ENCODE assay signal across 19 cellular contexts in genomic region chr15:71549697-71550096, GRCh38.
"Had no signal": no experiment of that assay in that cellular context is flagged by ENCODE, and none has a peak within 500 bp of the region (broad histone marks: within the 10 kb centered on the region; RNA-seq: fewer than 3 reads in every experiment).

No MANE protein-coding gene starts in this region.

- H3K27ac Mint-ChIP-seq: activated CD4-positive, alpha-beta T cell treated with anti-CD3 and anti-CD28 coated beads, Interleukin-2, amount 10 ng/mL, durations not matched to agents 24 days and 14 days; activated CD8-positive, alpha-beta T cell treated with anti-CD3 and anti-CD28 coated beads for 36 hours; activated naive CD8-positive, alpha-beta T cell treated with anti-CD3 and anti-CD28 coated beads, Interleukin-2, amount 10 ng/mL, durations not matched to agents 7 days and 5 days; activated T-cell treated with anti-CD3 and anti-CD28 coated beads, Interleukin-2, amount 50 U/mL, for 24 hours; activated T-helper 2 cell treated with anti-CD3 and anti-CD28 coated beads, Interferon-gamma antibody, Interleukin-2, Interleukin-4, amounts not matched to agents 10 μg/mL and 5 μg/mL and 100 μg/mL, durations not matched to agents 14 hours and 24 hours and 36 hours; memory B cell; naive thymus-derived CD4-positive, alpha-beta T cell; neural progenitor cell; stimulated activated memory B cell treated with anti-CD40 and anti-IgM and Interleukin-4, amounts not matched to agents 10 μg/mL and 1 μg/mL and 100 μg/mL, for 72 hours had no signal

- H3K4me3 Mint-ChIP-seq: activated CD4-positive, alpha-beta T cell treated with anti-CD3 and anti-CD28 coated beads, Interleukin-2, amount 10 ng/mL, durations not matched to agents 24 days and 14 days; activated CD8-positive, alpha-beta T cell treated with anti-CD3 and anti-CD28 coated beads for 36 hours; activated naive CD8-positive, alpha-beta T cell treated with anti-CD3 and anti-CD28 coated beads, Interleukin-2, amount 10 ng/mL, durations not matched to agents 7 days and 5 days; activated T-cell treated with anti-CD3 and anti-CD28 coated beads, Interleukin-2, amount 50 U/mL, for 24 hours; memory B cell; naive thymus-derived CD4-positive, alpha-beta T cell; neural progenitor cell; stimulated activated memory B cell treated with anti-CD40 and anti-IgM and Interleukin-4, amounts not matched to agents 10 μg/mL and 1 μg/mL and 100 μg/mL, for 72 hours had no signal

- H3K27ac ChIP-seq: colonic mucosa, gastrocnemius medialis, left lung, neural progenitor cell, sigmoid colon, thoracic aorta had no signal

- H3K27me3 Mint-ChIP-seq: stimulated activated memory B cell treated with anti-CD40 and anti-IgM and Interleukin-4, amounts not matched to agents 10 μg/mL and 1 μg/mL and 100 μg/mL, for 72 hours had no signal

- ATAC-seq: activated CD8-positive, alpha-beta T cell treated with anti-CD3 and anti-CD28 coated beads for 36 hours; gastrocnemius medialis; left lung; naive thymus-derived CD4-positive, alpha-beta T cell; stimulated activated memory B cell treated with anti-CD40 and anti-IgM and Interleukin-4, amounts not matched to agents 10 μg/mL and 1 μg/mL and 100 μg/mL, for 72 hours had no signal

- H3K4me1 Mint-ChIP-seq: activated CD4-positive, alpha-beta T cell treated with anti-CD3 and anti-CD28 coated beads, Interleukin-2, amount 10 ng/mL, durations not matched to agents 24 days and 14 days; activated naive CD8-positive, alpha-beta T cell treated with anti-CD3 and anti-CD28 coated beads, Interleukin-2, amount 10 ng/mL, durations not matched to agents 7 days and 5 days; memory B cell; naive thymus-derived CD4-positive, alpha-beta T cell; stimulated activated memory B cell treated with anti-CD40 and anti-IgM and Interleukin-4, amounts not matched to agents 10 μg/mL and 1 μg/mL and 100 μg/mL, for 72 hours had no signal

- DNase-seq: activated CD4-positive, alpha-beta T cell treated with anti-CD3 and anti-CD28 coated beads, Interleukin-2, amount 10 ng/mL, durations not matched to agents 24 days and 14 days; activated CD8-positive, alpha-beta T cell treated with anti-CD3 and anti-CD28 coated beads for 36 hours; activated naive CD4-positive, alpha-beta T cell treated with Interleukin-2 at 50 U/mL for 16 hours; activated naive CD8-positive, alpha-beta T cell treated with anti-CD3 and anti-CD28 coated beads, Interleukin-2, amount 10 ng/mL, durations not matched to agents 7 days and 5 days; activated T-cell treated with anti-CD3 and anti-CD28 coated beads, Interleukin-2, amount 50 U/mL, for 24 hours; amygdala; central memory CD4-positive, alpha-beta T cell; colonic mucosa; gastrocnemius medialis; left lung; naive thymus-derived CD4-positive, alpha-beta T cell; sigmoid colon; stimulated activated CD4-positive, alpha-beta T cell treated with anti-CD3 and anti-CD28 coated beads, Interleukin-4, amount 100 ng/mL, for 4 hours; T1000 had no signal

- H3K36me3 ChIP-seq: colonic mucosa, gastrocnemius medialis, left lung, neural progenitor cell, sigmoid colon, thoracic aorta had no signal

- H3K9me3 Mint-ChIP-seq: activated CD4-positive, alpha-beta T cell treated with anti-CD3 and anti-CD28 coated beads, Interleukin-2, amount 10 ng/mL, durations not matched to agents 24 days and 14 days; activated CD8-positive, alpha-beta T cell treated with anti-CD3 and anti-CD28 coated beads for 36 hours; activated naive CD8-positive, alpha-beta T cell treated with anti-CD3 and anti-CD28 coated beads, Interleukin-2, amount 10 ng/mL, durations not matched to agents 7 days and 5 days; activated T-cell treated with anti-CD3 and anti-CD28 coated beads, Interleukin-2, amount 50 U/mL, for 24 hours; activated T-helper 2 cell treated with anti-CD3 and anti-CD28 coated beads, Interferon-gamma antibody, Interleukin-2, Interleukin-4, amounts not matched to agents 10 μg/mL and 5 μg/mL and 100 μg/mL, durations not matched to agents 14 hours and 24 hours and 36 hours; memory B cell; neural progenitor cell had no signal

- H3K27me3 ChIP-seq: colonic mucosa, gastrocnemius medialis, left lung, neural progenitor cell, sigmoid colon had no signal

- H3K9me3 ChIP-seq: colonic mucosa, gastrocnemius medialis, left lung, sigmoid colon, thoracic aorta had no signal

- H3K4me3 ChIP-seq: colonic mucosa, gastrocnemius medialis, left lung, neural progenitor cell, sigmoid colon, thoracic aorta had no signal

- H3K36me3 Mint-ChIP-seq: activated naive CD8-positive, alpha-beta T cell treated with anti-CD3 and anti-CD28 coated beads, Interleukin-2, amount 10 ng/mL, durations not matched to agents 7 days and 5 days; memory B cell; naive thymus-derived CD4-positive, alpha-beta T cell; neural progenitor cell; stimulated activated memory B cell treated with anti-CD40 and anti-IgM and Interleukin-4, amounts not matched to agents 10 μg/mL and 1 μg/mL and 100 μg/mL, for 72 hours had no signal

- H3K4me1 ChIP-seq: colonic mucosa, left lung had no signal
